In genomic region chr10:79443338-79444242, GRCh38 we compare ENCODE assay signal across 8 cellular contexts. TPM values are rescaled to one million over a fixed set of nuclear protein-coding genes. Genes with fewer than 3 reads are reported as not detected.
DNase-seq lines count a peak whose midpoint lies in the region; ATAC-seq and TF ChIP-seq lines count a peak whose summit lies in the region.

No MANE protein-coding gene starts in this region.

- no peak for TF ChIP-seq POLR2A in heart left ventricle (IDR thresholded peaks at IDR 0.05)
- no peak for TF ChIP-seq POLR2A in body of pancreas (IDR thresholded peaks at IDR 0.05)

- H3K4me3 ChIP-seq in heart left ventricle = peak overlapping the region; percentile 86 to 99 (median 91)
- peak overlapping the region in 1 of 2 donors; percentile 63 for H3K4me3 ChIP-seq in body of pancreas
- peak overlapping the region; percentile 86 for H3K4me3 ChIP-seq in upper lobe of right lung

- H3K36me3 ChIP-seq in heart left ventricle (peaks cover 0 to 12% (median 0%) of the 10 kb centered on the region in 9 donors), body of pancreas (replicated peaks in 1 of 2; ENCODE audit: insufficient read depth in 1 of 2, low read depth in 2 of 2) (no peaks in the 10 kb centered on the region), upper lobe of right lung (no peaks in the 10 kb centered on the region)

- H3K27me3 ChIP-seq in heart left ventricle (no peaks in the 10 kb centered on the region), body of pancreas (no peaks in the 10 kb centered on the region), upper lobe of right lung (no peaks in the 10 kb centered on the region)

- DNase-seq in heart left ventricle (no peak), cardiac septum (ENCODE audit: low spot score) (no peak), body of pancreas (no peak), mesenteric fat pad (ENCODE audit: low spot score) (peak; percentile 75), upper lobe of right lung (peak; percentile 54), NCI-H2196 treated with DMSO at 0.1 percent for 48 hours (lab: John Stamatoyannopoulos, UW; ENCODE audit: unreplicated experiment) (no peak)
- DNase-seq in activated CD4-positive, alpha-beta T cell treated with anti-CD3 and anti-CD28 coated beads for 1 hour = no peak

- intact Hi-C loops in heart left ventricle (cut with DNase I) = loop anchor here in 9 of 10 donors (2.0 to 10.0 kb wide), 6 partner anchors 25 to 59 kb away; no protein-coding TSS in a partner anchor
- intact Hi-C loops in cardiac septum (cut with DNase I) = loop anchor here (2.0 kb wide), 1 partner anchor 61 kb away; no protein-coding TSS in a partner anchor
- intact Hi-C loops in body of pancreas (cut with DNase I) = no loop called here
- intact Hi-C loops in upper lobe of right lung (cut with DNase I) = no loop called here

- WGBS in heart left ventricle, 4 donors = 18 to 26% (median 22%) methylated on average over 10 to 11 of the region's 11 CpGs
- WGBS in body of pancreas, 2 donors = 40 to 47% methylated on average over 11 of the region's 11 CpGs

- no peak for TF ChIP-seq CTCF in heart left ventricle (IDR thresholded peaks at IDR 0.05)
- TF ChIP-seq CTCF in body of pancreas (IDR thresholded peaks at IDR 0.05) = no peak
- TF ChIP-seq CTCF in upper lobe of right lung (IDR thresholded peaks at IDR 0.05) = no peak

- H3K9me3 ChIP-seq in heart left ventricle (no peaks in the 10 kb centered on the region), body of pancreas (no peaks in the 10 kb centered on the region), upper lobe of right lung (no peaks in the 10 kb centered on the region)

- ATAC-seq in heart left ventricle (no peak), body of pancreas (no peak), upper lobe of right lung (no peak), HG03469 (IDR thresholded peaks at IDR 0.05; ENCODE audit: unreplicated experiment) (no peak)

- H3K27ac ChIP-seq in heart left ventricle = peak overlapping the region; percentile 84 to 98 (median 96)
- peak overlapping the region in 3 of 4 donors; percentile 86 to 89 (median 88) for H3K27ac ChIP-seq in body of pancreas
- H3K27ac ChIP-seq in upper lobe of right lung = peak overlapping the region; percentile 88

- H3K4me1 ChIP-seq in heart left ventricle = peaks cover 9 to 69% (median 50%) of the 10 kb centered on the region in 12 donors
- H3K4me1 ChIP-seq in body of pancreas = peaks cover 31% of the 10 kb centered on the region
- H3K4me1 ChIP-seq in upper lobe of right lung = peaks cover 17% of the 10 kb centered on the region

RNA-seq across cellular contexts. Expression of gene ZCCHC24, which starts 1.8 kb away (rescaled TPM):
- 100 to 1,000 TPM in 1 of 9 donors, 10 to 100 TPM in 8; 44.8 to 122 (median 51.9) TPM for total RNA-seq in heart left ventricle
- 10 to 100 TPM; 18.7 to 40.7 TPM for polyA plus RNA-seq in heart left ventricle
- 56.6 TPM for total RNA-seq in cardiac septum
- total RNA-seq in body of pancreas = 10 to 100 TPM; 14.0 to 19.8 TPM
- 90.8 TPM for total RNA-seq in mesenteric fat pad
- total RNA-seq in upper lobe of right lung = 32.4 TPM

Comparison
In these comparisons a context has a peak if more than half of its experiments do, and no peak if none do; other contexts are left out.
1. DNase-seq: peak in mesenteric fat pad (single experiment) and upper lobe of right lung (single experiment); none in heart left ventricle (0 of 5), cardiac septum (single experiment), body of pancreas (0 of 4), activated CD4-positive, alpha-beta T cell treated with anti-CD3 and anti-CD28 coated beads for 1 hour (single experiment) and NCI-H2196 treated with DMSO at 0.1 percent for 48 hours (single experiment).
2. intact Hi-C loops: an anchor here in heart left ventricle (2.0 to 10.0 kb wide) and cardiac septum (2.0 kb wide); none called in body of pancreas and upper lobe of right lung.
3. Peak in every context shown above with its lines, with median percentiles within 50 percentile points of each other: H3K27ac ChIP-seq.